ENCODE assay signal across 18 cellular contexts in genomic region chr4:176333076-176333475, GRCh38. TPM values are rescaled to one million over a fixed set of nuclear protein-coding genes. Genes with fewer than 3 reads are reported as not detected.
DNase-seq lines count a peak whose midpoint lies in the region; ATAC-seq and TF ChIP-seq lines count a peak whose summit lies in the region.
"Had no signal": no experiment of that assay in that cellular context is flagged by ENCODE, and none has a peak within 500 bp of the region (broad histone marks: within the 10 kb centered on the region; RNA-seq: fewer than 3 reads in every experiment).

No MANE protein-coding gene starts in this region.

- TF ChIP-seq CTCF in AG04450 (IDR thresholded peaks at IDR 0.05; ENCODE audit: low read depth, low read length), result no peak

- peaks cover 22% of the 10 kb centered on the region for H3K36me3 Mint-ChIP-seq in activated T-helper 1 cell treated with anti-CD3 and anti-CD28 coated beads, Interleukin-12 subunit alpha, Interleukin-12 subunit beta, Interleukin-2, Interleukin-4 antibody, amounts not matched to agents 30 ng/mL and 10 ng/mL and 1 ng/mL, durations not matched to agents 14 hours and 24 hours and 36 hours (ENCODE audit: low read depth)
- peaks cover 5 to 13% (median 5%) of the 10 kb centered on the region in 3 donors for H3K36me3 Mint-ChIP-seq in immature natural killer cell

- DNase-seq in AG04450 (ENCODE audit: low read depth, low spot score) (peak; percentile 26), EH (ENCODE audit: low read depth) (peak; percentile 24), immature natural killer cell (no peak), COLO829 (ENCODE audit: low spot score) (no peak), inferior parietal cortex (ENCODE audit: extremely low spot score) (no peak)
- DNase-seq in activated T-helper 1 cell treated with anti-CD3 and anti-CD28 coated beads, Interleukin-12 subunit alpha, Interleukin-12 subunit beta, Interleukin-2, Interleukin-4 antibody, amounts not matched to agents 30 ng/mL and 10 ng/mL and 1 ng/mL, durations not matched to agents 14 hours and 24 hours and 36 hours (ENCODE audit: low spot score), result no peak
- DNase-seq: activated CD4-positive, alpha-beta T cell treated with anti-CD3 and anti-CD28 coated beads for 4 hours; activated CD8-positive, alpha-beta memory T cell treated with anti-CD3 and anti-CD28 coated beads, Interleukin-2, amount 50 U/mL, for 48 hours; activated naive CD4-positive, alpha-beta T cell treated with anti-CD3 and anti-CD28 coated beads, Interleukin-2, amount 50 U/mL, for 16 hours; Calu3; effector CD4-positive, alpha-beta T cell; NCI-H2227 treated with DMSO at 0.1 percent for 48 hours; stimulated activated CD4-positive, alpha-beta T cell treated with anti-CD3 and anti-CD28 coated beads, Interleukin-4, amount 100 ng/mL, for 1 hour; T-helper 9 cell had no signal

- H3K9me3 Mint-ChIP-seq in activated T-helper 1 cell treated with anti-CD3 and anti-CD28 coated beads, Interleukin-12 subunit alpha, Interleukin-12 subunit beta, Interleukin-2, Interleukin-4 antibody, amounts not matched to agents 30 ng/mL and 10 ng/mL and 1 ng/mL, durations not matched to agents 14 hours and 24 hours and 36 hours, result no peaks in the 10 kb centered on the region
- H3K9me3 Mint-ChIP-seq in immature natural killer cell, result no peaks in the 10 kb centered on the region
- H3K9me3 Mint-ChIP-seq: nephron had no signal

- ATAC-seq in HG02884 (IDR thresholded peaks at IDR 0.05; ENCODE audit: unreplicated experiment) (no peak), GM19351 (IDR thresholded peaks at IDR 0.05; ENCODE audit: unreplicated experiment) (no peak)

- POLR2A ChIA-PET in AG04450 (lab: Yijun Ruan, JAX), result interaction anchor here (1.3 kb wide), 1 partner anchor 62 kb away, joined by 5 read pairs; no protein-coding TSS in a partner anchor

- H3K27me3 ChIP-seq in AG04450 (ENCODE audit: control insufficient read depth, insufficient read depth, low read length), result no peaks in the 10 kb centered on the region
- H3K27me3 ChIP-seq: SJSA1 had no signal

- CTCF ChIA-PET in AG04450 (lab: Charles Lee), result interaction anchor here (0.6 to 2.4 kb wide), 4 partner anchors 8 to 1968 kb away, joined by 3 to 28 read pairs (median 6); no protein-coding TSS in a partner anchor

- H3K27ac Mint-ChIP-seq in activated T-helper 1 cell treated with anti-CD3 and anti-CD28 coated beads, Interleukin-12 subunit alpha, Interleukin-12 subunit beta, Interleukin-2, Interleukin-4 antibody, amounts not matched to agents 30 ng/mL and 10 ng/mL and 1 ng/mL, durations not matched to agents 14 hours and 24 hours and 36 hours, result peak overlapping the region; percentile 38
- peak overlapping the region; percentile 47 to 82 (median 70) for H3K27ac Mint-ChIP-seq in immature natural killer cell

- no peak overlapping the region for H3K4me3 Mint-ChIP-seq in activated T-helper 1 cell treated with anti-CD3 and anti-CD28 coated beads, Interleukin-12 subunit alpha, Interleukin-12 subunit beta, Interleukin-2, Interleukin-4 antibody, amounts not matched to agents 30 ng/mL and 10 ng/mL and 1 ng/mL, durations not matched to agents 14 hours and 24 hours and 36 hours
- no peak overlapping the region for H3K4me3 Mint-ChIP-seq in immature natural killer cell
- H3K4me3 Mint-ChIP-seq: nephron had no signal

- peak overlapping the region; percentile 41 for H3K27ac ChIP-seq in AG04450 (ENCODE audit: low read depth, low read length)
- H3K27ac ChIP-seq: SJSA1 had no signal

- H3K4me3 ChIP-seq in AG04450 (ENCODE audit: low read depth, low read length), result no peak overlapping the region
- H3K4me3 ChIP-seq: SJSA1 had no signal

- peaks cover 9% of the 10 kb centered on the region for H3K4me1 Mint-ChIP-seq in activated T-helper 1 cell treated with anti-CD3 and anti-CD28 coated beads, Interleukin-12 subunit alpha, Interleukin-12 subunit beta, Interleukin-2, Interleukin-4 antibody, amounts not matched to agents 30 ng/mL and 10 ng/mL and 1 ng/mL, durations not matched to agents 14 hours and 24 hours and 36 hours (ENCODE audit: low read depth)
- peaks cover 29 to 59% of the 10 kb centered on the region in 2 donors for H3K4me1 Mint-ChIP-seq in immature natural killer cell
- H3K4me1 Mint-ChIP-seq: nephron had no signal

- intact Hi-C loops in activated T-helper 1 cell treated with anti-CD3 and anti-CD28 coated beads, Interleukin-12 subunit alpha, Interleukin-12 subunit beta, Interleukin-2, Interleukin-4 antibody, amounts not matched to agents 30 ng/mL and 10 ng/mL and 1 ng/mL, durations not matched to agents 14 hours and 24 hours and 36 hours (cut with micrococcal nuclease), result no loop called here

- no peaks in the 10 kb centered on the region for H3K9me3 ChIP-seq in AG04450 (ENCODE audit: control insufficient read depth, insufficient read depth, low read length)
- H3K9me3 ChIP-seq: SJSA1 had no signal

- H3K27me3 Mint-ChIP-seq in activated T-helper 1 cell treated with anti-CD3 and anti-CD28 coated beads, Interleukin-12 subunit alpha, Interleukin-12 subunit beta, Interleukin-2, Interleukin-4 antibody, amounts not matched to agents 30 ng/mL and 10 ng/mL and 1 ng/mL, durations not matched to agents 14 hours and 24 hours and 36 hours (ENCODE audit: insufficient read depth), result no peaks in the 10 kb centered on the region
- H3K27me3 Mint-ChIP-seq in immature natural killer cell (ENCODE audit: low read depth in 3 of 3), result no peaks in the 10 kb centered on the region

RNA-seq across cellular contexts. Expression of gene SPCS3, which starts 13.3 kb away (rescaled TPM):
- polyA plus RNA-seq in AG04450 (2011; rRNA removed) (64.0 and 84.3 TPM in 2 replicates), immature natural killer cell (100 to 1,000 TPM in 1 of 3 donors, 10 to 100 TPM in 2; 56.6 to 117 (median 98.4) TPM)
- 25.2 and 43.8 TPM in 2 replicates for polyA minus RNA-seq in AG04450 (2011; rRNA and poly(A)+ RNA removed)
- total RNA-seq in activated T-helper 1 cell treated with anti-CD3 and anti-CD28 coated beads, Interleukin-12 subunit alpha, Interleukin-12 subunit beta, Interleukin-2, Interleukin-4 antibody, amounts not matched to agents 30 ng/mL and 10 ng/mL and 1 ng/mL, durations not matched to agents 14 hours and 24 hours and 36 hours, result 197 and 203 TPM in 2 replicates

Comparison
In these comparisons a context has a peak if more than half of its experiments do, and no peak if none do; other contexts are left out.
1. DNase-seq: peak in AG04450 (single experiment) and EH (single experiment); none in activated T-helper 1 cell treated with anti-CD3 and anti-CD28 coated beads, Interleukin-12 subunit alpha, Interleukin-12 subunit beta, Interleukin-2, Interleukin-4 antibody, amounts not matched to agents 30 ng/mL and 10 ng/mL and 1 ng/mL, durations not matched to agents 14 hours and 24 hours and 36 hours (single experiment), immature natural killer cell (0 of 3), COLO829 (single experiment) and inferior parietal cortex (single experiment).